In genomic region chr6:29726795-29727194, GRCh38 we compare ENCODE assay signal across 23 cellular contexts. TPM values are rescaled to one million over a fixed set of nuclear protein-coding genes. Genes with fewer than 3 reads are reported as not detected.
DNase-seq lines count a peak whose midpoint lies in the region; ATAC-seq lines count a peak whose summit lies in the region.
"Had no signal": no experiment of that assay in that cellular context is flagged by ENCODE, and none has a peak within 500 bp of the region (broad histone marks: within the 10 kb centered on the region; RNA-seq: fewer than 3 reads in every experiment).

No MANE protein-coding gene starts in this region.

- peaks cover 47% of the 10 kb centered on the region for H3K36me3 Mint-ChIP-seq in T-helper 1 cell treated with Interleukin-12 subunit alpha and Interleukin-12 subunit beta and Interleukin-4 antibody, amounts not matched to agents 30 μg/mL and 1 μg/mL, for 36 hours (ENCODE audit: low read depth)
- peaks cover 49% of the 10 kb centered on the region for H3K36me3 Mint-ChIP-seq in stimulated activated naive CD8-positive, alpha-beta T cell treated with anti-CD3 and anti-CD28 coated beads, Interleukin-15, Interleukin-2, amounts not matched to agents 100 ng/mL and 50 ng/mL, for 24 hours (ENCODE audit: low read depth)
- H3K36me3 Mint-ChIP-seq in immature natural killer cell, result peaks cover 34 to 40% (median 35%) of the 10 kb centered on the region in 3 donors
- H3K36me3 Mint-ChIP-seq: type B pancreatic cell had no signal

- H3K9me3 Mint-ChIP-seq in T-helper 1 cell treated with Interleukin-12 subunit alpha and Interleukin-12 subunit beta and Interleukin-4 antibody, amounts not matched to agents 30 μg/mL and 1 μg/mL, for 36 hours, result no peaks in the 10 kb centered on the region
- H3K9me3 Mint-ChIP-seq in stimulated activated naive CD8-positive, alpha-beta T cell treated with anti-CD3 and anti-CD28 coated beads, Interleukin-15, Interleukin-2, amounts not matched to agents 100 ng/mL and 50 ng/mL, for 24 hours, result no peaks in the 10 kb centered on the region
- H3K9me3 Mint-ChIP-seq in immature natural killer cell, result no peaks in the 10 kb centered on the region
- H3K9me3 Mint-ChIP-seq: GM23338, type B pancreatic cell had no signal

- H3K27ac Mint-ChIP-seq in T-helper 1 cell treated with Interleukin-12 subunit alpha and Interleukin-12 subunit beta and Interleukin-4 antibody, amounts not matched to agents 30 μg/mL and 1 μg/mL, for 36 hours, result peak overlapping the region; percentile 41
- peak overlapping the region; percentile 95 for H3K27ac Mint-ChIP-seq in stimulated activated naive CD8-positive, alpha-beta T cell treated with anti-CD3 and anti-CD28 coated beads, Interleukin-15, Interleukin-2, amounts not matched to agents 100 ng/mL and 50 ng/mL, for 24 hours
- H3K27ac Mint-ChIP-seq in immature natural killer cell, result peak overlapping the region; percentile 95 to 100 (median 99)
- H3K27ac Mint-ChIP-seq: GM23338, type B pancreatic cell had no signal

- no peak for ATAC-seq in stimulated activated naive CD8-positive, alpha-beta T cell treated with anti-CD3 and anti-CD28 coated beads, Interleukin-15, Interleukin-2, amounts not matched to agents 100 U/mL and 50 U/mL, for 24 hours
- no peak for ATAC-seq in HG03457 (IDR thresholded peaks at IDR 0.05; ENCODE audit: unreplicated experiment)
- ATAC-seq: GM23338 had no signal

- DNase-seq in T-helper 1 cell, result no peak
- DNase-seq in stimulated activated naive CD8-positive, alpha-beta T cell treated with anti-CD3 and anti-CD28 coated beads, Interleukin-15, Interleukin-2, amounts not matched to agents 100 U/mL and 50 U/mL, for 24 hours, result no peak
- peak in 1 of 3 donors; percentile 12 for DNase-seq in immature natural killer cell
- DNase-seq in ureter (ENCODE audit: low spot score), result peak; percentile 34
- DNase-seq in HPDE6-E6E7 (ENCODE audit: extremely low spot score), result no peak
- DNase-seq: activated CD4-positive, alpha-beta T cell treated with anti-CD3 and anti-CD28 coated beads for 48 hours; amniotic stem cell; Caco-2; DMS79 treated with DMSO at 0.1 percent for 48 hours; NCI-H1048; NCI-H187; NCI-H748 treated with DMSO at 0.1 percent for 48 hours; ovary; SK-N-SH; stimulated activated CD4-positive, alpha-beta T cell treated with anti-CD3 and anti-CD28 coated beads, Interleukin-4, amount 100 ng/mL, for 4 hours had no signal

- H3K27me3 Mint-ChIP-seq in T-helper 1 cell treated with Interleukin-12 subunit alpha and Interleukin-12 subunit beta and Interleukin-4 antibody, amounts not matched to agents 30 μg/mL and 1 μg/mL, for 36 hours (ENCODE audit: low read depth), result no peaks in the 10 kb centered on the region
- H3K27me3 Mint-ChIP-seq in stimulated activated naive CD8-positive, alpha-beta T cell treated with anti-CD3 and anti-CD28 coated beads, Interleukin-15, Interleukin-2, amounts not matched to agents 100 ng/mL and 50 ng/mL, for 24 hours, result no peaks in the 10 kb centered on the region
- peaks cover 28 to 35% (median 33%) of the 10 kb centered on the region in 3 donors for H3K27me3 Mint-ChIP-seq in immature natural killer cell (ENCODE audit: low read depth in 3 of 3)

- peak overlapping the region; percentile 50 for H3K4me3 Mint-ChIP-seq in T-helper 1 cell treated with Interleukin-12 subunit alpha and Interleukin-12 subunit beta and Interleukin-4 antibody, amounts not matched to agents 30 μg/mL and 1 μg/mL, for 36 hours
- peak overlapping the region; percentile 93 for H3K4me3 Mint-ChIP-seq in stimulated activated naive CD8-positive, alpha-beta T cell treated with anti-CD3 and anti-CD28 coated beads, Interleukin-15, Interleukin-2, amounts not matched to agents 100 ng/mL and 50 ng/mL, for 24 hours
- peak overlapping the region; percentile 95 to 96 (median 95) for H3K4me3 Mint-ChIP-seq in immature natural killer cell
- H3K4me3 Mint-ChIP-seq: GM23338, type B pancreatic cell had no signal

- peaks cover 51% of the 10 kb centered on the region for H3K4me1 Mint-ChIP-seq in T-helper 1 cell treated with Interleukin-12 subunit alpha and Interleukin-12 subunit beta and Interleukin-4 antibody, amounts not matched to agents 30 μg/mL and 1 μg/mL, for 36 hours (ENCODE audit: low read depth)
- H3K4me1 Mint-ChIP-seq in stimulated activated naive CD8-positive, alpha-beta T cell treated with anti-CD3 and anti-CD28 coated beads, Interleukin-15, Interleukin-2, amounts not matched to agents 100 ng/mL and 50 ng/mL, for 24 hours (ENCODE audit: low read depth), result peaks cover 68% of the 10 kb centered on the region
- H3K4me1 Mint-ChIP-seq in immature natural killer cell, result peaks cover 84 to 95% of the 10 kb centered on the region in 2 donors
- H3K4me1 Mint-ChIP-seq: GM23338 had no signal

RNA-seq across cellular contexts. Expression of gene HLA-F, which starts 3.6 kb away (rescaled TPM):
- 100 to 1,000 TPM; 595 to 720 (median 639) TPM for polyA plus RNA-seq in immature natural killer cell
- total RNA-seq in ureter, result 51.6 TPM

RNA-seq across cellular contexts. Expression of gene ZFP57, which starts 45.8 kb away (rescaled TPM):
- polyA plus RNA-seq in immature natural killer cell, result 1 to 10 TPM in 2 of 3 donors, not detected in 1; 5.2 to 9.0 TPM
- total RNA-seq in ureter, result 3.0 TPM
- total RNA-seq: Caco-2, fibroblast of lung, glomerular endothelial cell, myocyte had no signal
- polyA plus RNA-seq: fibroblast of lung, SK-N-SH had no signal

Comparison
In these comparisons a context has a peak if more than half of its experiments do, and no peak if none do; other contexts are left out.
1. H3K27ac Mint-ChIP-seq: peak in every context shown above with its lines; median percentile 99 in immature natural killer cell; 95 in stimulated activated naive CD8-positive, alpha-beta T cell treated with anti-CD3 and anti-CD28 coated beads, Interleukin-15, Interleukin-2, amounts not matched to agents 100 ng/mL and 50 ng/mL, for 24 hours; 41 in T-helper 1 cell treated with Interleukin-12 subunit alpha and Interleukin-12 subunit beta and Interleukin-4 antibody, amounts not matched to agents 30 μg/mL and 1 μg/mL, for 36 hours.